ENCODE assay signal across 1 cellular context in the genomic region with DNA sequence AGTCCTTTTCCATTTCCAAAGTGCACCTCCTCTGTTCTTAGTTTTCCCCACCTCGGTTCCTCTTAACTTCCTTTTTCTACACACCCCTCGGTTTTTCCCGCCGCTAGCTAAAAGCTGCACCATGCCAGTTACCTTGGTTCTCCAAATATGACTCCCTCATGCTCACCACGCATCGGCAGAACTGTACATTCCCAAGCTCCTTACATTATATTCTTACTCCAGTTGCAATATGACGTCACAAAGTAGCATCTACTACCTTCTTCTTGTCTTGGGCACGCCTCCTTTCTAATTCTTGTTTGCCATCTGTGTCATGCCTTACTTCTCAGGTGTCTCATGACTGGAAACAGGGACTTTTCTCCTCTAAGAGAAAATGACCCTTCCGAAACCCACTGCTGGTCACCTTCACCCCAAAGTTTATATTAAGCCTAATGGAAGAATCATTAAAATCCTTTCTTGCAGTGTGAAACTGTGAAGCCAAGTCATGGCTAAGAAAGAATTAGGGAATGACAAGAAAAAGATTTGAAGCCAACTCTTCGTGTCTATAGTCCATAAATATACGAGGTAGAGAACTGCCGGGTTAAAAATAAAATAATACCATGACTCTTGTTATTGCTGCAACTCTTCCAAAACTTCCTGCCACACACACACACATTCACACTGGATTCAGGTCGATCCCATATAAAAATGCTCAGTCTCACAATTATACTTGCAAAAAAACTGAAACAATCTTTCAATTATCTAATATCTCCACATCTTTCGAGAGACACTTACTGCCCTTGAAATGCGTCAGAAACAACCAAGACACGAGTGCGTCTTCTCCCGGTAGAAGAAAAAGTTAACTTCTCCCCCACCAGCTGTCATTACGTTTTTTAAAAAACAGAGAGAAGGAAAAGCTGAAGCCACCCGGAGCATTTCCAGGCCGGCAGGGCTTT.
TF ChIP-seq lines count a peak whose summit lies in the region.

No MANE protein-coding gene starts in this region.

TF ChIP-seq in HEK293, 187 proteins besides CTCF, POLR2A, EP300 and RAD21 (continued from another document):
- TF ChIP-seq, protein P1, sequence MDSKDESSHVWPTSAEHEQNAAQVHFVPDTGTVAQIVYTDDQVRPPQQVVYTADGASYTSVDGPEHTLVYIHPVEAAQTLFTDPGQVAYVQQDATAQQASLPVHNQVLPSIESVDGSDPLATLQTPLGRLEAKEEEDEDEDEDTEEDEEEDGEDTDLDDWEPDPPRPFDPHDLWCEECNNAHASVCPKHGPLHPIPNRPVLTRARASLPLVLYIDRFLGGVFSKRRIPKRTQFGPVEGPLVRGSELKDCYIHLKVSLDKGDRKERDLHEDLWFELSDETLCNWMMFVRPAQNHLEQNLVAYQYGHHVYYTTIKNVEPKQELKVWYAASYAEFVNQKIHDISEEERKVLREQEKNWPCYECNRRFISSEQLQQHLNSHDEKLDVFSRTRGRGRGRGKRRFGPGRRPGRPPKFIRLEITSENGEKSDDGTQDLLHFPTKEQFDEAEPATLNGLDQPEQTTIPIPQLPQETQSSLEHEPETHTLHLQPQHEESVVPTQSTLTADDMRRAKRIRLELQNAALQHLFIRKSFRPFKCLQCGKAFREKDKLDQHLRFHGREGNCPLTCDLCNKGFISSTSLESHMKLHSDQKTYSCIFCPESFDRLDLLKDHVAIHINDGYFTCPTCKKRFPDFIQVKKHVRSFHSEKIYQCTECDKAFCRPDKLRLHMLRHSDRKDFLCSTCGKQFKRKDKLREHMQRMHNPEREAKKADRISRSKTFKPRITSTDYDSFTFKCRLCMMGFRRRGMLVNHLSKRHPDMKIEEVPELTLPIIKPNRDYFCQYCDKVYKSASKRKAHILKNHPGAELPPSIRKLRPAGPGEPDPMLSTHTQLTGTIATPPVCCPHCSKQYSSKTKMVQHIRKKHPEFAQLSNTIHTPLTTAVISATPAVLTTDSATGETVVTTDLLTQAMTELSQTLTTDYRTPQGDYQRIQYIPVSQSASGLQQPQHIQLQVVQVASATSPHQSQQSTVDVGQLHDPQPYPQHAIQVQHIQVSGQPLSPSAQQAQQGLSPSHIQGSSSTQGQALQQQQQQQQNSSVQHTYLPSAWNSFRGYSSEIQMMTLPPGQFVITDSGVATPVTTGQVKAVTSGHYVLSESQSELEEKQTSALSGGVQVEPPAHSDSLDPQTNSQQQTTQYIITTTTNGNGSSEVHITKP (tag by site-specific recombination; IDR thresholded peaks at IDR 0.05): no peak
- TF ChIP-seq MEIS1 (CRISPR knock-in tag; IDR thresholded peaks at IDR 0.05; ENCODE audit: borderline replicate concordance) (no peak), ZNF571 (tag by site-specific recombination; IDR thresholded peaks at IDR 0.05) (no peak), PRDM1 (tag by site-specific recombination; IDR thresholded peaks at IDR 0.05) (no peak), ZBTB1 (tag by site-specific recombination; IDR thresholded peaks at IDR 0.05) (no peak), ZNF335 (tag by site-specific recombination; conservative IDR thresholded peaks at IDR 0.05) (peak; percentile 91), BCL11A (tag by site-specific recombination; IDR thresholded peaks at IDR 0.05; ENCODE audit: low read depth) (no peak), ZNF501 (tag by site-specific recombination; IDR thresholded peaks at IDR 0.05) (no peak), ZNF624 (tag by site-specific recombination; IDR thresholded peaks at IDR 0.05) (no peak), ZNF548 (tag by site-specific recombination; IDR thresholded peaks at IDR 0.05) (no peak), ZNF747 (tag by site-specific recombination; IDR thresholded peaks at IDR 0.05) (no peak), ZNF18 (tag by site-specific recombination; IDR thresholded peaks at IDR 0.05) (no peak), YY1 (tag by site-specific recombination; IDR thresholded peaks at IDR 0.05) (no peak)
